1 cellular context compared by ENCODE assay signal in the genomic region with DNA sequence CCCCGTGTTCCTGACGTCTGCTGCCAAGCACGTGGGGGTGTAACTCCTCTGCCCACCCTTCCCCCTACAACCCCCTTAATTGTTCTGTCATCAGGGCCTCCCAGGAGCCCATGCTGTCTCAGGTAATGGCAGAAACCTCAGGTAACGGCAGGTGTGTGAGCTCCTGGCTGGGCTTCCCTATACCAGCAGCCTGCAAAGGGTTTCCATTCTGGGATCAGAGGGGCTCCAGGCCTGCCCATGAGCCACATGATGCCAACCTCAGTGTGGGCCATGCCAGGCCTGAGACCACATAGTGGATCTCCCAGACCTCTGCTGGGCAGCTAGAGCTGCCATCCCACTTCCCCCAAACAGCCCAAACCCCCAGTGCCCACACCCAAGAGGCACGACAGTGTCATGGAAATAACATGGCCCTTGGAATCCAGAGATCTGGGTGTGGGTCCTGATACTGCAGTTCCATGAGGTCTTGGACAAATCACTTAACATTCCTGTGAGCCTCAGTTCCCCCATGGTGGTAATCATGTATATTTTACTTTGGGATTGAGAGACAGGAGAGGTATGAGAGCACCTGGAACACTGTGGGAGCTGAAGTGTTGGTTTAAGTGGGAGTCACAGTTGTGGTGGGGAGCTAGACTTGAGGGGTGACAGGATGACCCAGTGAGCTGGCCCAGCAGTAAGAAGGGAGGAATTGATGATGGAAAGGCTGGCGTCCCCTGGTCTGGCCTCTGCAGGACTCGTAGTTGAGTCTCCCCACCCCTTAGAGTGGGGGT.
TF ChIP-seq lines count a peak whose summit lies in the region.

No MANE protein-coding gene starts in this region.

TF ChIP-seq in IMR-90, 13 proteins besides CTCF, POLR2A, EP300 and RAD21:
- TF ChIP-seq MAFK (IDR thresholded peaks at IDR 0.05; ENCODE audit: low read depth, low read length) (no peak), BHLHE40 (IDR thresholded peaks at IDR 0.05; ENCODE audit: low read depth, low read length) (no peak), RCOR1 (IDR thresholded peaks at IDR 0.05; ENCODE audit: insufficient replicate concordance, low read length) (no peak), USF2 (IDR thresholded peaks at IDR 0.05; ENCODE audit: low read depth, low read length) (no peak), ELK1 (IDR thresholded peaks at IDR 0.05; ENCODE audit: borderline replicate concordance, low read depth, low read length) (no peak), CHD1 (IDR thresholded peaks at IDR 0.05; ENCODE audit: low read depth, low read length) (no peak), RFX5 (IDR thresholded peaks at IDR 0.05; ENCODE audit: low read depth, low read length) (no peak), MAZ (IDR thresholded peaks at IDR 0.05; ENCODE audit: borderline replicate concordance, low read depth, low read length) (no peak), NFE2L2 (IDR thresholded peaks at IDR 0.05; ENCODE audit: low read depth, low read length) (no peak)
TF ChIP-seq in IMR-90: peak in this region for 0.
